Comparison of ENCODE assay signal across 1 cellular context in the genomic region with DNA sequence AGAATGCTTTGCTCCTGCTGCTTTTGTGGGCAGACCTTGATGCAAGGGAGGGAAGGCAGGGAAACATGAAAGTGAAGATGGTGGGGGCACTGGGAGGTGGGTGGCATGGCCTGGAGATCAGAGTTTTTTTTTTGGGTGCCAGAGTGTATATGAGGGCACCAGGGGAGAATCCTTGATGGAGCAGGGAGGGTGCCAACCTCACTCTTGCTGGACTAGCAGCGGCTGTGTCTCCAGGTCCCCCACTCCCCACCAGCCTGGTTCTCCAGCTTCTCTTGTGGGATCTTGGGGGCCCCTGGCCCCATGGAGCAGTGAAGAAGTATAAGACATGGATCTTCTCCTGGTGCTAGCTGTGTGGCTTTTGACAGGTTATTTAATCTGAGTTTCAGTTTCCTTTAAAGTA.
TF ChIP-seq lines count a peak whose summit lies in the region.

No MANE protein-coding gene starts in this region.

TF ChIP-seq in IMR-90, 13 proteins besides CTCF, POLR2A, EP300 and RAD21:
- TF ChIP-seq RFX5 (IDR thresholded peaks at IDR 0.05; ENCODE audit: low read depth, low read length) (no peak), RCOR1 (IDR thresholded peaks at IDR 0.05; ENCODE audit: insufficient replicate concordance, low read length) (no peak), CHD1 (IDR thresholded peaks at IDR 0.05; ENCODE audit: low read depth, low read length) (no peak), SMC3 (IDR thresholded peaks at IDR 0.05; ENCODE audit: low read depth, low read length) (no peak), MXI1 (IDR thresholded peaks at IDR 0.05; ENCODE audit: borderline replicate concordance, low read depth, low read length) (no peak)
